Comparison of ENCODE assay signal across 28 cellular contexts in the genomic region with DNA sequence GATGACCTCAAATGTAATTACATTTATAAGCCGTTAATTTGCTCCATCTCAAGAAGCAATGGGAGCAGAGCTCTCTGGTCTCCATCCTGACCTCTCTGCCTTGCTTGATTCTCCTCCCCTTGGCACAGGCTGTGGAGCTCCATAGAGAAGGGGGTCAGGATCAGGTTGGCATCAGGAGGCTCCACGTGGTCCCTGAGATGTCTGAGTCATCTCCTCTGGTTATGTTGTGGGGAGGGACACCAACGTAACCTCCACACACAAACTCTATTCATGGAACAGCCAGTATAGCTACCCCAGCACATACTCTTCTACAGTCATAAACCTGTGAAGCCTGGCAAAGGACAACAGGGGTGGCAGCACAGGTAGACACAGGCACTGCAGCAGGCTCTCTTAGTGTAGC. TPM values are rescaled to one million over a fixed set of nuclear protein-coding genes. Genes with fewer than 3 reads are reported as not detected.
DNase-seq lines count a peak whose midpoint lies in the region; ATAC-seq and TF ChIP-seq lines count a peak whose summit lies in the region.
"Had no signal": no experiment of that assay in that cellular context is flagged by ENCODE, and none has a peak within 500 bp of the region (broad histone marks: within the 10 kb centered on the region; RNA-seq: fewer than 3 reads in every experiment).

No MANE protein-coding gene starts in this region.

- peaks cover 72% of the 10 kb centered on the region for H3K4me1 Mint-ChIP-seq in T-helper 2 cell treated with Interferon-gamma antibody and Interleukin-4, amounts not matched to agents 5 μg/mL and 100 μg/mL, for 36 hours (ENCODE audit: low read depth)
- H3K4me1 Mint-ChIP-seq in activated naive CD4-positive, alpha-beta T cell treated with anti-CD3 and anti-CD28 coated beads, Interleukin-2, amount 50 U/mL, for 24 hours, result peaks cover 96% of the 10 kb centered on the region
- peaks cover 89% of the 10 kb centered on the region for H3K4me1 Mint-ChIP-seq in activated naive CD8-positive, alpha-beta T cell treated with anti-CD3 and anti-CD28 coated beads for 36 hours

- TF ChIP-seq CTCF in hepatocyte (IDR thresholded peaks at IDR 0.05; ENCODE audit: poor library complexity) (no peak), osteoblast (IDR thresholded peaks at IDR 0.05; ENCODE audit: extremely low read depth, low read depth, low read length) (no peak)

- peaks cover 24% of the 10 kb centered on the region for H3K9me3 Mint-ChIP-seq in T-helper 2 cell treated with Interferon-gamma antibody and Interleukin-4, amounts not matched to agents 5 μg/mL and 100 μg/mL, for 36 hours
- peaks cover 6% of the 10 kb centered on the region for H3K9me3 Mint-ChIP-seq in activated naive CD4-positive, alpha-beta T cell treated with anti-CD3 and anti-CD28 coated beads, Interleukin-2, amount 50 U/mL, for 24 hours
- peaks cover 19% of the 10 kb centered on the region for H3K9me3 Mint-ChIP-seq in activated naive CD8-positive, alpha-beta T cell treated with anti-CD3 and anti-CD28 coated beads for 36 hours

- no peak overlapping the region for H3K4me2 ChIP-seq in hepatocyte
- no peak overlapping the region for H3K4me2 ChIP-seq in osteoblast (ENCODE audit: insufficient read depth, low read length)

- H3K79me2 ChIP-seq in hepatocyte (no peaks in the 10 kb centered on the region), osteoblast (ENCODE audit: insufficient read depth, low read length) (no peaks in the 10 kb centered on the region)

- DNase-seq in T-helper 2 cell treated with Interferon-gamma antibody and Interleukin-4, amounts not matched to agents 5 μg/mL and 100 μg/mL, for 36 hours (ENCODE audit: low spot score), result no peak
- DNase-seq in T-helper 2 cell (no peak), hepatocyte (ENCODE audit: low spot score) (no peak), osteoblast (ENCODE audit: insufficient read length, low spot score, missing footprints) (no peak)
- DNase-seq in activated naive CD4-positive, alpha-beta T cell treated with anti-CD3 and anti-CD28 coated beads, Interleukin-2, amount 50 U/mL, for 16 hours, result no peak
- DNase-seq in activated naive CD8-positive, alpha-beta T cell treated with anti-CD3 and anti-CD28 coated beads for 36 hours, result no peak
- DNase-seq: activated B cell treated with CpG ODN at 0.5 μM for 24 hours; activated gamma-delta T cell treated with Interleukin-2 at 50 U/mL for 16 hours; DMS153; foreskin keratinocyte; GM23248; heart right ventricle; KBM-7; lower lobe of right lung; NCI-H1417; NCI-H2029 treated with DMSO at 0.1 percent for 48 hours; NCI-H526 treated with DMSO at 0.1 percent for 48 hours; Right ventricle myocardium superior; stimulated activated CD8-positive, alpha-beta memory T cell treated with anti-CD3 and anti-CD28 coated beads, Interleukin-4, amount 100 ng/mL, for 48 hours had no signal

- 92% methylated on average over 3 of the region's 3 CpGs for WGBS in hepatocyte (ENCODE audit: low lambda C conversion rate, missing lambda C conversion rate)

- H3K4me3 ChIP-seq in hepatocyte (no peak overlapping the region), osteoblast (ENCODE audit: insufficient read depth, low read length) (no peak overlapping the region)
- H3K4me3 ChIP-seq: ascending aorta, esophagus muscularis mucosa, GM23248, heart right ventricle, lower lobe of right lung, skin epidermis, upper lobe of right lung had no signal

- no peak for ATAC-seq in GM19463 (IDR thresholded peaks at IDR 0.05; ENCODE audit: unreplicated experiment)
- ATAC-seq: foreskin keratinocyte; heart right ventricle; lower lobe of right lung; natural killer cell treated with Interleukin-12 subunit alpha and Interleukin-12 subunit beta and Interleukin-15 and Interleukin-18, amount 100 ng/mL, for 72 hours; upper lobe of right lung had no signal

- no peaks in the 10 kb centered on the region for H3K9me3 ChIP-seq in hepatocyte (ENCODE audit: low read depth)
- no peaks in the 10 kb centered on the region for H3K9me3 ChIP-seq in osteoblast (ENCODE audit: low read depth, low read length)
- H3K9me3 ChIP-seq: ascending aorta, esophagus muscularis mucosa, lower lobe of right lung, upper lobe of right lung had no signal

- no peak overlapping the region for H2AFZ ChIP-seq in hepatocyte
- H2AFZ ChIP-seq in osteoblast (ENCODE audit: low read length), result no peak overlapping the region
- H2AFZ ChIP-seq: GM23248 had no signal

- no peak overlapping the region for H3K4me3 Mint-ChIP-seq in T-helper 2 cell treated with Interferon-gamma antibody and Interleukin-4, amounts not matched to agents 5 μg/mL and 100 μg/mL, for 36 hours
- H3K4me3 Mint-ChIP-seq in activated naive CD4-positive, alpha-beta T cell treated with anti-CD3 and anti-CD28 coated beads, Interleukin-2, amount 50 U/mL, for 24 hours, result peak overlapping the region; percentile 37
- H3K4me3 Mint-ChIP-seq in activated naive CD8-positive, alpha-beta T cell treated with anti-CD3 and anti-CD28 coated beads for 36 hours, result no peak overlapping the region
- H3K4me3 Mint-ChIP-seq: activated B cell treated with CpG ODN at 0.5 μM for 24 hours; dendritic cell treated with granulocyte-macrophage colony-stimulating factor and Interleukin-4, amounts not matched to agents 40 ng/mL and 50 ng/mL, for 4 days; natural killer cell treated with Interleukin-12 subunit alpha and Interleukin-12 subunit beta and Interleukin-15 and Interleukin-18, amount 100 ng/mL, for 72 hours had no signal

- H3K27ac ChIP-seq in hepatocyte (no peak overlapping the region), osteoblast (ENCODE audit: low read depth, low read length) (no peak overlapping the region)
- H3K27ac ChIP-seq: 22Rv1, ascending aorta, esophagus muscularis mucosa, foreskin keratinocyte, GM23248, heart right ventricle, lower lobe of right lung, skin epidermis, upper lobe of right lung had no signal

- H3K27me3 ChIP-seq in hepatocyte (peaks cover 2% of the 10 kb centered on the region), osteoblast (ENCODE audit: insufficient read depth, low read length) (no peaks in the 10 kb centered on the region)
- H3K27me3 ChIP-seq: ascending aorta, upper lobe of right lung had no signal

- H3K36me3 Mint-ChIP-seq in T-helper 2 cell treated with Interferon-gamma antibody and Interleukin-4, amounts not matched to agents 5 μg/mL and 100 μg/mL, for 36 hours (ENCODE audit: low read depth), result peaks cover 79% of the 10 kb centered on the region
- H3K36me3 Mint-ChIP-seq in activated naive CD4-positive, alpha-beta T cell treated with anti-CD3 and anti-CD28 coated beads, Interleukin-2, amount 50 U/mL, for 24 hours, result peaks cover 24% of the 10 kb centered on the region
- peaks cover 86% of the 10 kb centered on the region for H3K36me3 Mint-ChIP-seq in activated naive CD8-positive, alpha-beta T cell treated with anti-CD3 and anti-CD28 coated beads for 36 hours

- no peaks in the 10 kb centered on the region for H3K9me2 ChIP-seq in hepatocyte (replicated peaks; ENCODE audit: insufficient read depth)

- H3K36me3 ChIP-seq in hepatocyte (replicated peaks; ENCODE audit: insufficient read depth, low read depth) (no peaks in the 10 kb centered on the region), osteoblast (ENCODE audit: insufficient read depth, low read length) (no peaks in the 10 kb centered on the region)
- H3K36me3 ChIP-seq: ascending aorta, esophagus muscularis mucosa, heart right ventricle, lower lobe of right lung, upper lobe of right lung had no signal

- H3K4me1 ChIP-seq in hepatocyte (ENCODE audit: insufficient read depth) (no peaks in the 10 kb centered on the region), osteoblast (ENCODE audit: insufficient read depth, low read length) (no peaks in the 10 kb centered on the region)
- H3K4me1 ChIP-seq: ascending aorta, foreskin keratinocyte, upper lobe of right lung had no signal

- H3K27ac Mint-ChIP-seq in T-helper 2 cell treated with Interferon-gamma antibody and Interleukin-4, amounts not matched to agents 5 μg/mL and 100 μg/mL, for 36 hours, result peak overlapping the region; percentile 9
- peak overlapping the region; percentile 90 for H3K27ac Mint-ChIP-seq in activated naive CD4-positive, alpha-beta T cell treated with anti-CD3 and anti-CD28 coated beads, Interleukin-2, amount 50 U/mL, for 24 hours
- peak overlapping the region; percentile 77 for H3K27ac Mint-ChIP-seq in activated naive CD8-positive, alpha-beta T cell treated with anti-CD3 and anti-CD28 coated beads for 36 hours
- H3K27ac Mint-ChIP-seq: activated B cell treated with CpG ODN at 0.5 μM for 24 hours; dendritic cell treated with granulocyte-macrophage colony-stimulating factor and Interleukin-4, amounts not matched to agents 40 ng/mL and 50 ng/mL, for 4 days had no signal

- no peaks in the 10 kb centered on the region for H3K27me3 Mint-ChIP-seq in T-helper 2 cell treated with Interferon-gamma antibody and Interleukin-4, amounts not matched to agents 5 μg/mL and 100 μg/mL, for 36 hours (ENCODE audit: low read depth)
- H3K27me3 Mint-ChIP-seq in activated naive CD4-positive, alpha-beta T cell treated with anti-CD3 and anti-CD28 coated beads, Interleukin-2, amount 50 U/mL, for 24 hours, result no peaks in the 10 kb centered on the region
- H3K27me3 Mint-ChIP-seq in activated naive CD8-positive, alpha-beta T cell treated with anti-CD3 and anti-CD28 coated beads for 36 hours, result no peaks in the 10 kb centered on the region
- H3K27me3 Mint-ChIP-seq: activated B cell treated with CpG ODN at 0.5 μM for 24 hours; natural killer cell treated with Interleukin-12 subunit alpha and Interleukin-12 subunit beta and Interleukin-15 and Interleukin-18, amount 100 ng/mL, for 72 hours had no signal

- H4K20me1 ChIP-seq in hepatocyte (ENCODE audit: insufficient read depth, poor library complexity, severe bottlenecking) (no peaks in the 10 kb centered on the region), osteoblast (ENCODE audit: insufficient read depth, low read length) (no peaks in the 10 kb centered on the region)

RNA-seq across cellular contexts. Expression of a gene that starts 29.0 kb away (rescaled TPM):
- 10 to 100 TPM; 59.2 to 61.7 TPM for total RNA-seq in activated naive CD8-positive, alpha-beta T cell treated with anti-CD3 and anti-CD28 coated beads for 36 hours
- total RNA-seq in hepatocyte, result 2.2 and 4.1 TPM in 2 replicates
- polyA plus RNA-seq in hepatocyte, result 1.6 and 2.9 TPM in 2 replicates
- total RNA-seq in osteoblast, result 2.9 and 3.5 TPM in 2 replicates

RNA-seq across cellular contexts. Expression of a gene that starts 53.6 kb away (rescaled TPM):
- 1,000 to 10,000 TPM; 1,816 to 1,884 TPM for total RNA-seq in activated naive CD8-positive, alpha-beta T cell treated with anti-CD3 and anti-CD28 coated beads for 36 hours
- total RNA-seq in hepatocyte, result 2,904 and 3,356 TPM in 2 replicates
- 2,879 and 3,340 TPM in 2 replicates for polyA plus RNA-seq in hepatocyte
- total RNA-seq in osteoblast, result 3,633 and 4,065 TPM in 2 replicates

Comparison
In these comparisons a context has a peak if more than half of its experiments do, and no peak if none do; other contexts are left out.
1. H3K27ac Mint-ChIP-seq: peak in every context shown above with its lines; median percentile 90 in activated naive CD4-positive, alpha-beta T cell treated with anti-CD3 and anti-CD28 coated beads, Interleukin-2, amount 50 U/mL, for 24 hours; 77 in activated naive CD8-positive, alpha-beta T cell treated with anti-CD3 and anti-CD28 coated beads for 36 hours; 9 in T-helper 2 cell treated with Interferon-gamma antibody and Interleukin-4, amounts not matched to agents 5 μg/mL and 100 μg/mL, for 36 hours.
2. RNA of a gene that starts 29.0 kb away (total RNA-seq): 59.2 to 61.7 TPM in activated naive CD8-positive, alpha-beta T cell treated with anti-CD3 and anti-CD28 coated beads for 36 hours; 2.9 to 3.5 TPM in osteoblast and 2.2 to 4.1 TPM in hepatocyte; every median in the first group is over 10 times any median in the second.